ENCODE assay signal across 15 cellular contexts in genomic region chr3:127542441-127542952, GRCh38. TPM values are rescaled to one million over a fixed set of nuclear protein-coding genes. Genes with fewer than 3 reads are reported as not detected.
DNase-seq lines count a peak whose midpoint lies in the region; ATAC-seq and TF ChIP-seq lines count a peak whose summit lies in the region.
"Had no signal": no experiment of that assay in that cellular context is flagged by ENCODE, and none has a peak within 500 bp of the region (broad histone marks: within the 10 kb centered on the region; RNA-seq: fewer than 3 reads in every experiment).

No MANE protein-coding gene starts in this region.

- no peak overlapping the region for H3K27ac ChIP-seq in prostate gland

- peaks cover 9% of the 10 kb centered on the region for H3K9me3 Mint-ChIP-seq in glutamatergic neuron (ENCODE audit: unreplicated experiment)
- H3K9me3 Mint-ChIP-seq in stimulated activated naive B cell treated with anti-CD40 and anti-IgM and Interleukin-4, amounts not matched to agents 10 μg/mL and 1 μg/mL and 100 μg/mL, for 72 hours, result no peaks in the 10 kb centered on the region
- H3K9me3 Mint-ChIP-seq: activated CD8-positive, alpha-beta T cell treated with anti-CD3 and anti-CD28 coated beads for 36 hours; CD14-positive monocyte; nephron; T-helper 2 cell treated with Interferon-gamma antibody and Interleukin-4, amounts not matched to agents 5 μg/mL and 100 μg/mL, for 36 hours had no signal

- peaks cover 9% of the 10 kb centered on the region for H3K4me1 ChIP-seq in prostate gland (replicated peaks)

- ATAC-seq in GM21360 (IDR thresholded peaks at IDR 0.05; ENCODE audit: unreplicated experiment) (no peak), GM21786 (IDR thresholded peaks at IDR 0.05; ENCODE audit: unreplicated experiment) (no peak)
- ATAC-seq in stimulated activated naive B cell treated with anti-CD40 and anti-IgM and Interleukin-4, amounts not matched to agents 10 μg/mL and 1 μg/mL and 100 μg/mL, for 72 hours (replicated peaks), result no peak
- ATAC-seq: activated CD8-positive, alpha-beta T cell treated with anti-CD3 and anti-CD28 coated beads for 36 hours had no signal

- no peaks in the 10 kb centered on the region for H3K36me3 Mint-ChIP-seq in glutamatergic neuron (ENCODE audit: unreplicated experiment)
- H3K36me3 Mint-ChIP-seq in stimulated activated naive B cell treated with anti-CD40 and anti-IgM and Interleukin-4, amounts not matched to agents 10 μg/mL and 1 μg/mL and 100 μg/mL, for 72 hours, result no peaks in the 10 kb centered on the region
- H3K36me3 Mint-ChIP-seq: CD14-positive monocyte had no signal

- H3K27me3 Mint-ChIP-seq in glutamatergic neuron (ENCODE audit: unreplicated experiment), result peaks cover 14% of the 10 kb centered on the region
- H3K27me3 Mint-ChIP-seq in stimulated activated naive B cell treated with anti-CD40 and anti-IgM and Interleukin-4, amounts not matched to agents 10 μg/mL and 1 μg/mL and 100 μg/mL, for 72 hours, result peaks cover 7 to 8% of the 10 kb centered on the region in 2 donors

- TF ChIP-seq CTCF in glutamatergic neuron (IDR thresholded peaks at IDR 0.05; ENCODE audit: partially characterized antibody, unreplicated experiment), result no peak
- peak in 1 of 4 experiments; percentile 3 for TF ChIP-seq CTCF in prostate gland (IDR thresholded peaks at IDR 0.05)

- H3K27ac Mint-ChIP-seq in glutamatergic neuron (ENCODE audit: unreplicated experiment), result peak overlapping the region; percentile 48
- no peak overlapping the region for H3K27ac Mint-ChIP-seq in stimulated activated naive B cell treated with anti-CD40 and anti-IgM and Interleukin-4, amounts not matched to agents 10 μg/mL and 1 μg/mL and 100 μg/mL, for 72 hours
- H3K27ac Mint-ChIP-seq: activated CD8-positive, alpha-beta T cell treated with anti-CD3 and anti-CD28 coated beads for 36 hours; CD14-positive monocyte; nephron; T-helper 2 cell treated with Interferon-gamma antibody and Interleukin-4, amounts not matched to agents 5 μg/mL and 100 μg/mL, for 36 hours had no signal

- no peak for TF ChIP-seq POLR2A in prostate gland (IDR thresholded peaks at IDR 0.05)

- H3K36me3 ChIP-seq in prostate gland, result no peaks in the 10 kb centered on the region

- H3K9me3 ChIP-seq in prostate gland, result no peaks in the 10 kb centered on the region

- H3K4me3 ChIP-seq in prostate gland, result no peak overlapping the region

- H3K4me1 Mint-ChIP-seq in glutamatergic neuron (ENCODE audit: low read depth, unreplicated experiment), result peaks cover 42% of the 10 kb centered on the region
- H3K4me1 Mint-ChIP-seq in stimulated activated naive B cell treated with anti-CD40 and anti-IgM and Interleukin-4, amounts not matched to agents 10 μg/mL and 1 μg/mL and 100 μg/mL, for 72 hours, result peaks cover 8 to 9% of the 10 kb centered on the region in 2 donors

- H3K27me3 ChIP-seq in prostate gland (replicated peaks; ENCODE audit: insufficient read depth), result no peaks in the 10 kb centered on the region

- no peak overlapping the region for H3K4me3 Mint-ChIP-seq in glutamatergic neuron (ENCODE audit: unreplicated experiment)
- H3K4me3 Mint-ChIP-seq in stimulated activated naive B cell treated with anti-CD40 and anti-IgM and Interleukin-4, amounts not matched to agents 10 μg/mL and 1 μg/mL and 100 μg/mL, for 72 hours, result no peak overlapping the region
- H3K4me3 Mint-ChIP-seq: activated CD8-positive, alpha-beta T cell treated with anti-CD3 and anti-CD28 coated beads for 36 hours; CD14-positive monocyte; nephron; T-helper 2 cell treated with Interferon-gamma antibody and Interleukin-4, amounts not matched to agents 5 μg/mL and 100 μg/mL, for 36 hours had no signal

- DNase-seq in NCI-H1092 (lab: John Stamatoyannopoulos, UW) (peak; percentile 91), NCI-H2196 (lab: John Stamatoyannopoulos, UW; ENCODE audit: unreplicated experiment) (peak; percentile 51), glutamatergic neuron (no peak), prostate gland (ENCODE audit: low spot score) (peak; percentile 82)
- DNase-seq in activated effector memory CD4-positive, alpha-beta T cell treated with anti-CD3 and anti-CD28 coated beads, Interleukin-2, amount 50 U/mL, for 16 hours, result no peak
- no peak for DNase-seq in stimulated activated naive B cell treated with anti-CD40 and anti-IgM and Interleukin-4, amounts not matched to agents 10 μg/mL and 1 μg/mL and 100 μg/mL, for 72 hours
- DNase-seq: activated CD8-positive, alpha-beta T cell treated with anti-CD3 and anti-CD28 coated beads for 36 hours; activated naive CD4-positive, alpha-beta T cell; kidney glomerular epithelial cell; NCI-H1436 had no signal

- WGBS in prostate gland, result 44% methylated on average over 12 of the region's 14 CpGs

- intact Hi-C loops in prostate gland (cut with DNase I), result loop anchor here (10.0 kb wide), 1 partner anchor 558 kb away; the partner anchor contains the start of gene PLXNA1

RNA-seq across cellular contexts. Expression of gene TPRA1, which starts 48.0 kb away (rescaled TPM):
- total RNA-seq in glutamatergic neuron (ENCODE audit: unreplicated experiment) (21.2 TPM), prostate gland (10 to 100 TPM; 46.6 to 73.1 TPM)

RNA-seq across cellular contexts. Expression of gene MCM2, which starts 55.7 kb away (rescaled TPM):
- total RNA-seq in glutamatergic neuron (ENCODE audit: unreplicated experiment) (21.3 TPM), prostate gland (10 to 100 TPM; 30.9 to 34.7 TPM)

Comparison
In these comparisons a context has a peak if more than half of its experiments do, and no peak if none do; other contexts are left out.
1. DNase-seq: peak in NCI-H1092 (single experiment), NCI-H2196 (single experiment) and prostate gland (single experiment); none in glutamatergic neuron (single experiment), activated effector memory CD4-positive, alpha-beta T cell treated with anti-CD3 and anti-CD28 coated beads, Interleukin-2, amount 50 U/mL, for 16 hours (single experiment) and stimulated activated naive B cell treated with anti-CD40 and anti-IgM and Interleukin-4, amounts not matched to agents 10 μg/mL and 1 μg/mL and 100 μg/mL, for 72 hours (single experiment).